In genomic region chr15:68875377-68876116, GRCh38 we compare ENCODE assay signal across 8 cellular contexts. TPM values are rescaled to one million over a fixed set of nuclear protein-coding genes. Genes with fewer than 3 reads are reported as not detected.
DNase-seq lines count a peak whose midpoint lies in the region; ATAC-seq and TF ChIP-seq lines count a peak whose summit lies in the region.

No MANE protein-coding gene starts in this region.

- H3K36me3 ChIP-seq in spleen = no peaks in the 10 kb centered on the region

- intact Hi-C loops in spleen (cut with DNase I; ENCODE audit: low total_unique reads) = loop anchor here (5.0 kb wide), 2 partner anchors 143 to 323 kb away; no protein-coding TSS in a partner anchor

- H3K27ac ChIP-seq in AG04450 (ENCODE audit: low read depth, low read length) (peak overlapping the region; percentile 21), spleen (no peak overlapping the region)

- H3K9me3 ChIP-seq in AG04450 (ENCODE audit: control insufficient read depth, insufficient read depth, low read length) (no peaks in the 10 kb centered on the region), spleen (no peaks in the 10 kb centered on the region)

- POLR2A ChIA-PET in AG04450 (lab: Yijun Ruan, JAX) = interaction anchor here (0.7 to 1.2 kb wide), 2 partner anchors 185 to 316 kb away, joined by 5 to 6 read pairs; no protein-coding TSS in a partner anchor

- no peaks in the 10 kb centered on the region for H3K4me1 Mint-ChIP-seq in central memory CD8-positive, alpha-beta T cell

- no peak for TF ChIP-seq POLR2A in spleen (IDR thresholded peaks at IDR 0.05)

- H3K36me3 Mint-ChIP-seq in central memory CD8-positive, alpha-beta T cell (ENCODE audit: insufficient read depth) = no peaks in the 10 kb centered on the region

- 20 to 23% (median 21%) methylated on average over 31 of the region's 31 CpGs for WGBS in spleen, 5 donors

- TF ChIP-seq CTCF in AG04450 (IDR thresholded peaks at IDR 0.05; ENCODE audit: low read depth, low read length) (peak; percentile 86), spleen (IDR thresholded peaks at IDR 0.05 in 8 of 11, conservative IDR thresholded peaks at IDR 0.05 in 3 of 11) (peak; percentile 81 to 95 (median 92))

- no peaks in the 10 kb centered on the region for H3K9me3 Mint-ChIP-seq in central memory CD8-positive, alpha-beta T cell

- peaks cover 32% of the 10 kb centered on the region for H3K27me3 Mint-ChIP-seq in central memory CD8-positive, alpha-beta T cell

- H3K4me3 ChIP-seq in AG04450 (ENCODE audit: low read depth, low read length) = peak overlapping the region; percentile 57
- peak overlapping the region in 4 of 8 donors; percentile 5 to 49 (median 24) for H3K4me3 ChIP-seq in spleen

- H3K27me3 ChIP-seq in AG04450 (ENCODE audit: control insufficient read depth, insufficient read depth, low read length) (peaks cover 24% of the 10 kb centered on the region), spleen (replicated peaks in 1 of 7) (peaks cover 0 to 26% (median 2%) of the 10 kb centered on the region in 7 donors)

- H3K4me1 ChIP-seq in spleen = peaks cover 0 to 10% (median 4%) of the 10 kb centered on the region in 6 donors

- no peak for ATAC-seq in central memory CD8-positive, alpha-beta T cell (replicated peaks; ENCODE audit: extremely low read depth, poor library complexity, severe bottlenecking)
- ATAC-seq in HG02938 (IDR thresholded peaks at IDR 0.05; ENCODE audit: unreplicated experiment) = no peak

- no peak overlapping the region for H3K4me3 Mint-ChIP-seq in central memory CD8-positive, alpha-beta T cell

- DNase-seq in AG04450 (ENCODE audit: low read depth, low spot score) (peak; percentile 65), H4 (ENCODE audit: low spot score) (peak; percentile 83), NCI-H226 (peak; percentile 66), iris pigment epithelial cell (ENCODE audit: low read depth) (peak; percentile 88), spleen (peak; percentile 98)
- DNase-seq in activated CD4-positive, CD25-positive, alpha-beta regulatory T cell treated with anti-CD3 and anti-CD28 coated beads, Interleukin-2, amount 50 U/mL, for 16 hours (ENCODE audit: low read depth, low spot score) = peak; percentile 90
- DNase-seq in central memory CD8-positive, alpha-beta T cell (ENCODE audit: low spot score in 2 of 2) = peak; percentile 82 to 90

- CTCF ChIA-PET in AG04450 (lab: Charles Lee) = interaction anchor here (0.5 to 3.5 kb wide), 54 partner anchors 11 to 1478 kb away, joined by 3 to 50 read pairs (median 5); partner anchors contain the start of gene NOX5

- no peak overlapping the region for H3K27ac Mint-ChIP-seq in central memory CD8-positive, alpha-beta T cell (ENCODE audit: low read depth)

RNA-seq across cellular contexts. Expression of gene SPESP1, which starts 54.8 kb away (rescaled TPM):
- polyA plus RNA-seq in AG04450 (2011; rRNA removed) = 5.7 and 9.1 TPM in 2 replicates
- 2.5 and 2.9 TPM in 2 replicates for polyA minus RNA-seq in AG04450 (2011; rRNA and poly(A)+ RNA removed)
- total RNA-seq in H4 (2014; rRNA removed; shearing (Covaris generic)) = not detected in 2 replicates
- total RNA-seq in spleen = 1 to 10 TPM in 6 of 7 donors, under 1 TPM in 1; 0.43 to 5.9 (median 3.4) TPM
- 1 to 10 TPM in 2 of 3 donors, under 1 TPM in 1; 0.83 to 1.5 (median 1.5) TPM for polyA plus RNA-seq in spleen

RNA-seq across cellular contexts. Expression of gene ANP32A, which starts 54.9 kb away (rescaled TPM):
- polyA plus RNA-seq in AG04450 (2011; rRNA removed) (67.8 and 69.4 TPM in 2 replicates), spleen (100 to 1,000 TPM in 1 of 3 donors, 10 to 100 TPM in 2; 58.6 to 110 (median 91.1) TPM)
- polyA minus RNA-seq in AG04450 (2011; rRNA and poly(A)+ RNA removed) = 25.7 and 33.3 TPM in 2 replicates
- total RNA-seq in H4 (2014; rRNA removed; shearing (Covaris generic)) = 93.6 and 151 TPM in 2 replicates
- 100 to 1,000 TPM in 4 of 7 donors, 10 to 100 TPM in 3; 68.4 to 163 (median 129) TPM for total RNA-seq in spleen
